8 cellular contexts compared by ENCODE assay signal in genomic region chr2:179340678-179341077, GRCh38.
DNase-seq lines count a peak whose midpoint lies in the region; ATAC-seq and TF ChIP-seq lines count a peak whose summit lies in the region.

No MANE protein-coding gene starts in this region.

- no peak overlapping the region for H3K4me3 ChIP-seq in esophagus squamous epithelium

- TF ChIP-seq CTCF in esophagus squamous epithelium (IDR thresholded peaks at IDR 0.05): peak in 4 of 6 experiments; percentile 32 to 38 (median 37)

- intact Hi-C loops in esophagus squamous epithelium (cut with DNase I): loop anchor here (10.0 kb wide), 1 partner anchor 116 kb away; no protein-coding TSS in a partner anchor

- no peak for ATAC-seq in HG02973 (IDR thresholded peaks at IDR 0.05; ENCODE audit: unreplicated experiment)

- H3K36me3 ChIP-seq in esophagus squamous epithelium: no peaks in the 10 kb centered on the region

- peaks cover 0 to 43% (median 19%) of the 10 kb centered on the region in 3 donors for H3K4me1 ChIP-seq in esophagus squamous epithelium

- no peaks in the 10 kb centered on the region for H3K9me3 ChIP-seq in esophagus squamous epithelium

- 47 to 53% methylated on average over 4 of the region's 4 CpGs for WGBS in esophagus squamous epithelium, 2 donors

- no peak for TF ChIP-seq POLR2A in esophagus squamous epithelium (IDR thresholded peaks at IDR 0.05)

- peak overlapping the region in 3 of 4 donors; percentile 14 to 60 (median 25) for H3K27ac ChIP-seq in esophagus squamous epithelium

- DNase-seq in NCI-H1436 (lab: John Stamatoyannopoulos, UW) (peak; percentile 1), NCI-H1436 treated with DMSO at 0.1 percent for 48 hours (lab: John Stamatoyannopoulos, UW) (no peak), NCI-H460 (ENCODE audit: extremely low read depth, low read depth) (peak; percentile 19), esophagus squamous epithelium (lab: John Stamatoyannopoulos, UW) (no peak), renal cortical epithelial cell (ENCODE audit: low read depth) (peak; percentile 66), AG08395 (ENCODE audit: low spot score) (no peak)
- no peak for DNase-seq in stimulated activated CD4-positive, alpha-beta T cell treated with anti-CD3 and anti-CD28 coated beads, Interleukin-2, amount 100 ng/mL, for 24 hours

- no peaks in the 10 kb centered on the region for H3K27me3 ChIP-seq in esophagus squamous epithelium

Comparison
In these comparisons a context has a peak if more than half of its experiments do, and no peak if none do; other contexts are left out.
1. DNase-seq: peak in NCI-H1436 (single experiment), NCI-H460 (single experiment) and renal cortical epithelial cell (single experiment); none in NCI-H1436 treated with DMSO at 0.1 percent for 48 hours (single experiment), esophagus squamous epithelium (single experiment), stimulated activated CD4-positive, alpha-beta T cell treated with anti-CD3 and anti-CD28 coated beads, Interleukin-2, amount 100 ng/mL, for 24 hours (0 of 2) and AG08395 (single experiment).